1 cellular context compared by ENCODE assay signal in genomic region chr1:168225476-168226190, GRCh38.
A peak's percentile ranks its signal among the peaks of the same experiment; 100 is the strongest.
TF ChIP-seq lines count a peak whose summit lies in the region.

SFT2D2 (plus strand) TSS chr1:168226004; CDS start chr1:168226080, 76 bp downstream.

TF ChIP-seq in H1, 55 proteins besides CTCF, POLR2A, EP300 and RAD21:
- TF ChIP-seq CTBP2 (IDR thresholded peaks at IDR 0.05; ENCODE audit: borderline replicate concordance, insufficient read depth, insufficient read length, low read length), result no peak
- TF ChIP-seq, protein P1, sequence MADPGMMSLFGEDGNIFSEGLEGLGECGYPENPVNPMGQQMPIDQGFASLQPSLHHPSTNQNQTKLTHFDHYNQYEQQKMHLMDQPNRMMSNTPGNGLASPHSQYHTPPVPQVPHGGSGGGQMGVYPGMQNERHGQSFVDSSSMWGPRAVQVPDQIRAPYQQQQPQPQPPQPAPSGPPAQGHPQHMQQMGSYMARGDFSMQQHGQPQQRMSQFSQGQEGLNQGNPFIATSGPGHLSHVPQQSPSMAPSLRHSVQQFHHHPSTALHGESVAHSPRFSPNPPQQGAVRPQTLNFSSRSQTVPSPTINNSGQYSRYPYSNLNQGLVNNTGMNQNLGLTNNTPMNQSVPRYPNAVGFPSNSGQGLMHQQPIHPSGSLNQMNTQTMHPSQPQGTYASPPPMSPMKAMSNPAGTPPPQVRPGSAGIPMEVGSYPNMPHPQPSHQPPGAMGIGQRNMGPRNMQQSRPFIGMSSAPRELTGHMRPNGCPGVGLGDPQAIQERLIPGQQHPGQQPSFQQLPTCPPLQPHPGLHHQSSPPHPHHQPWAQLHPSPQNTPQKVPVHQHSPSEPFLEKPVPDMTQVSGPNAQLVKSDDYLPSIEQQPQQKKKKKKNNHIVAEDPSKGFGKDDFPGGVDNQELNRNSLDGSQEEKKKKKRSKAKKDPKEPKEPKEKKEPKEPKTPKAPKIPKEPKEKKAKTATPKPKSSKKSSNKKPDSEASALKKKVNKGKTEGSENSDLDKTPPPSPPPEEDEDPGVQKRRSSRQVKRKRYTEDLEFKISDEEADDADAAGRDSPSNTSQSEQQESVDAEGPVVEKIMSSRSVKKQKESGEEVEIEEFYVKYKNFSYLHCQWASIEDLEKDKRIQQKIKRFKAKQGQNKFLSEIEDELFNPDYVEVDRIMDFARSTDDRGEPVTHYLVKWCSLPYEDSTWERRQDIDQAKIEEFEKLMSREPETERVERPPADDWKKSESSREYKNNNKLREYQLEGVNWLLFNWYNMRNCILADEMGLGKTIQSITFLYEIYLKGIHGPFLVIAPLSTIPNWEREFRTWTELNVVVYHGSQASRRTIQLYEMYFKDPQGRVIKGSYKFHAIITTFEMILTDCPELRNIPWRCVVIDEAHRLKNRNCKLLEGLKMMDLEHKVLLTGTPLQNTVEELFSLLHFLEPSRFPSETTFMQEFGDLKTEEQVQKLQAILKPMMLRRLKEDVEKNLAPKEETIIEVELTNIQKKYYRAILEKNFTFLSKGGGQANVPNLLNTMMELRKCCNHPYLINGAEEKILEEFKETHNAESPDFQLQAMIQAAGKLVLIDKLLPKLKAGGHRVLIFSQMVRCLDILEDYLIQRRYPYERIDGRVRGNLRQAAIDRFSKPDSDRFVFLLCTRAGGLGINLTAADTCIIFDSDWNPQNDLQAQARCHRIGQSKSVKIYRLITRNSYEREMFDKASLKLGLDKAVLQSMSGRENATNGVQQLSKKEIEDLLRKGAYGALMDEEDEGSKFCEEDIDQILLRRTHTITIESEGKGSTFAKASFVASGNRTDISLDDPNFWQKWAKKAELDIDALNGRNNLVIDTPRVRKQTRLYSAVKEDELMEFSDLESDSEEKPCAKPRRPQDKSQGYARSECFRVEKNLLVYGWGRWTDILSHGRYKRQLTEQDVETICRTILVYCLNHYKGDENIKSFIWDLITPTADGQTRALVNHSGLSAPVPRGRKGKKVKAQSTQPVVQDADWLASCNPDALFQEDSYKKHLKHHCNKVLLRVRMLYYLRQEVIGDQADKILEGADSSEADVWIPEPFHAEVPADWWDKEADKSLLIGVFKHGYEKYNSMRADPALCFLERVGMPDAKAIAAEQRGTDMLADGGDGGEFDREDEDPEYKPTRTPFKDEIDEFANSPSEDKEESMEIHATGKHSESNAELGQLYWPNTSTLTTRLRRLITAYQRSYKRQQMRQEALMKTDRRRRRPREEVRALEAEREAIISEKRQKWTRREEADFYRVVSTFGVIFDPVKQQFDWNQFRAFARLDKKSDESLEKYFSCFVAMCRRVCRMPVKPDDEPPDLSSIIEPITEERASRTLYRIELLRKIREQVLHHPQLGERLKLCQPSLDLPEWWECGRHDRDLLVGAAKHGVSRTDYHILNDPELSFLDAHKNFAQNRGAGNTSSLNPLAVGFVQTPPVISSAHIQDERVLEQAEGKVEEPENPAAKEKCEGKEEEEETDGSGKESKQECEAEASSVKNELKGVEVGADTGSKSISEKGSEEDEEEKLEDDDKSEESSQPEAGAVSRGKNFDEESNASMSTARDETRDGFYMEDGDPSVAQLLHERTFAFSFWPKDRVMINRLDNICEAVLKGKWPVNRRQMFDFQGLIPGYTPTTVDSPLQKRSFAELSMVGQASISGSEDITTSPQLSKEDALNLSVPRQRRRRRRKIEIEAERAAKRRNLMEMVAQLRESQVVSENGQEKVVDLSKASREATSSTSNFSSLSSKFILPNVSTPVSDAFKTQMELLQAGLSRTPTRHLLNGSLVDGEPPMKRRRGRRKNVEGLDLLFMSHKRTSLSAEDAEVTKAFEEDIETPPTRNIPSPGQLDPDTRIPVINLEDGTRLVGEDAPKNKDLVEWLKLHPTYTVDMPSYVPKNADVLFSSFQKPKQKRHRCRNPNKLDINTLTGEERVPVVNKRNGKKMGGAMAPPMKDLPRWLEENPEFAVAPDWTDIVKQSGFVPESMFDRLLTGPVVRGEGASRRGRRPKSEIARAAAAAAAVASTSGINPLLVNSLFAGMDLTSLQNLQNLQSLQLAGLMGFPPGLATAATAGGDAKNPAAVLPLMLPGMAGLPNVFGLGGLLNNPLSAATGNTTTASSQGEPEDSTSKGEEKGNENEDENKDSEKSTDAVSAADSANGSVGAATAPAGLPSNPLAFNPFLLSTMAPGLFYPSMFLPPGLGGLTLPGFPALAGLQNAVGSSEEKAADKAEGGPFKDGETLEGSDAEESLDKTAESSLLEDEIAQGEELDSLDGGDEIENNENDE (IDR thresholded peaks at IDR 0.05; ENCODE audit: insufficient replicate concordance, low read length), result no peak
- TF ChIP-seq TBP (IDR thresholded peaks at IDR 0.05; ENCODE audit: low read depth, low read length), result peak; percentile 51; the same call in 1 of the 2 replicates
- no peak for TF ChIP-seq FOSL1 (IDR thresholded peaks at IDR 0.05; ENCODE audit: insufficient read depth, low read depth, low read length)
- TF ChIP-seq MAX (IDR thresholded peaks at IDR 0.05), result peak; percentile 99
- no peak for TF ChIP-seq CEBPB (IDR thresholded peaks at IDR 0.05; ENCODE audit: low read depth, low read length)
- no peak for TF ChIP-seq YY1 (IDR thresholded peaks at IDR 0.05; ENCODE audit: low read depth, low read length)
- TF ChIP-seq ATF2 (IDR thresholded peaks at IDR 0.05; ENCODE audit: low read length), result no peak
- peak; percentile 98 for TF ChIP-seq KDM4A (IDR thresholded peaks at IDR 0.05; ENCODE audit: low read depth, low read length, severe bottlenecking)
- TF ChIP-seq SRF (IDR thresholded peaks at IDR 0.05; ENCODE audit: low read depth, low read length), result no peak
- no peak for TF ChIP-seq SIRT6 (IDR thresholded peaks at IDR 0.05; ENCODE audit: low read length)
- no peak for TF ChIP-seq MAFK (IDR thresholded peaks at IDR 0.05; ENCODE audit: low read depth, low read length)
- TF ChIP-seq PHF8 (conservative IDR thresholded peaks at IDR 0.05; ENCODE audit: low read depth, low read length), result peak; percentile 75
- TF ChIP-seq SP4 (IDR thresholded peaks at IDR 0.05; ENCODE audit: low read length), result 0 out of 2 replicates have a peak, but pooled peaks have one; percentile 40
- 0 out of 2 replicates have a peak, but pooled peaks have one; percentile 19 for TF ChIP-seq KDM1A (IDR thresholded peaks at IDR 0.05; ENCODE audit: borderline replicate concordance, low read length)
- no peak for TF ChIP-seq CHD2 (IDR thresholded peaks at IDR 0.05; ENCODE audit: low read length)
- TF ChIP-seq GTF2F1 (IDR thresholded peaks at IDR 0.05; ENCODE audit: borderline replicate concordance, low read depth, low read length), result no peak
- TF ChIP-seq BACH1 (IDR thresholded peaks at IDR 0.05; ENCODE audit: low read length), result no peak
- TF ChIP-seq USF2 (IDR thresholded peaks at IDR 0.05; ENCODE audit: low read length), result no peak
- TF ChIP-seq TAF1 (IDR thresholded peaks at IDR 0.05; ENCODE audit: low read depth, low read length), result peak; percentile 76
- TF ChIP-seq SP2 (IDR thresholded peaks at IDR 0.05; ENCODE audit: low read length), result no peak
- TF ChIP-seq CREB1 (IDR thresholded peaks at IDR 0.05), result no peak; the same call in 1 of the 2 replicates
- TF ChIP-seq JUN (IDR thresholded peaks at IDR 0.05; ENCODE audit: low read depth, low read length), result no peak
- peak; percentile 84; the same call in 1 of the 2 replicates for TF ChIP-seq RBBP5 (IDR thresholded peaks at IDR 0.05; ENCODE audit: borderline replicate concordance, low read depth, low read length)
- TF ChIP-seq, protein P2, sequence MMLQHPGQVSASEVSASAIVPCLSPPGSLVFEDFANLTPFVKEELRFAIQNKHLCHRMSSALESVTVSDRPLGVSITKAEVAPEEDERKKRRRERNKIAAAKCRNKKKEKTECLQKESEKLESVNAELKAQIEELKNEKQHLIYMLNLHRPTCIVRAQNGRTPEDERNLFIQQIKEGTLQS (IDR thresholded peaks at IDR 0.05; ENCODE audit: insufficient read depth, low read depth, low read length), result no peak
- TF ChIP-seq NANOG (IDR thresholded peaks at IDR 0.05; ENCODE audit: insufficient read depth, low read depth, low read length, poor library complexity, severe bottlenecking), result no peak
- TF ChIP-seq SIN3A (conservative IDR thresholded peaks at IDR 0.05 in 1 of 2, IDR thresholded peaks at IDR 0.05 in 1 of 2; ENCODE audit: low read depth in 1 of 2, low read length in 2 of 2), result peak in 1 of 2 experiments; percentile 79; a peak in 2 of 4 replicates
- TF ChIP-seq ASH2L (IDR thresholded peaks at IDR 0.05; ENCODE audit: low read length), result peak; percentile 66
- peak; percentile 72 for TF ChIP-seq POLR2AphosphoS5 (IDR thresholded peaks at IDR 0.05; ENCODE audit: low read depth, low read length)
- TF ChIP-seq E2F6 (IDR thresholded peaks at IDR 0.05), result peak; percentile 97
- no peak for TF ChIP-seq SP1 (IDR thresholded peaks at IDR 0.05; ENCODE audit: low read depth, low read length)
- peak; percentile 74 for TF ChIP-seq TAF7 (optimal IDR thresholded peaks at IDR 0.05; ENCODE audit: borderline replicate concordance, low read depth, low read length)
TF ChIP-seq in H1: peak in this region for 13.
